ENCODE assay signal across 8 cellular contexts in genomic region chr16:24013733-24014645, GRCh38.
DNase-seq lines count a peak whose midpoint lies in the region; ATAC-seq and TF ChIP-seq lines count a peak whose summit lies in the region.

No MANE protein-coding gene starts in this region.

- peaks cover 3% of the 10 kb centered on the region for H3K36me3 Mint-ChIP-seq in activated CD4-positive, alpha-beta T cell treated with anti-CD3 and anti-CD28 coated beads, Interleukin-2, amount 10 ng/mL, durations not matched to agents 7 days and 5 days (ENCODE audit: low read depth)
- no peaks in the 10 kb centered on the region for H3K36me3 Mint-ChIP-seq in Caco-2 (ENCODE audit: insufficient read depth, unreplicated experiment)

- H3K4me3 Mint-ChIP-seq in activated CD4-positive, alpha-beta T cell treated with anti-CD3 and anti-CD28 coated beads, Interleukin-2, amount 10 ng/mL, durations not matched to agents 7 days and 5 days: peak overlapping the region; percentile 51
- H3K4me3 Mint-ChIP-seq in Caco-2 (ENCODE audit: unreplicated experiment): no peak overlapping the region

- peaks cover 10% of the 10 kb centered on the region; the same call in 1 of the 2 replicates for H3F3A ChIP-seq in Loucy (ENCODE audit: low read depth)

- peak overlapping the region; percentile 63 for H3K4me3 ChIP-seq in Loucy (ENCODE audit: low read length, poor library complexity, severe bottlenecking)
- H3K4me3 ChIP-seq in left lung: no peak overlapping the region
- no peak overlapping the region for H3K4me3 ChIP-seq in Caco-2 (ENCODE audit: low read depth, low read length)
- H3K4me3 ChIP-seq in foreskin fibroblast (ENCODE audit: low read depth in 1 of 2, low read length in 2 of 2): no peak overlapping the region

- no peaks in the 10 kb centered on the region for H4K20me1 ChIP-seq in Loucy (ENCODE audit: insufficient read depth, low read length, poor library complexity, severe bottlenecking)

- CTCF ChIA-PET in activated CD4-positive, alpha-beta T cell treated with anti-CD3 and anti-CD28 coated beads, Interleukin-2, amount 10 ng/mL, durations not matched to agents 7 days and 5 days (lab: Charles Lee): interaction anchor here (1.4 to 2.8 kb wide), 2 partner anchors 152 to 211 kb away, joined by 3 to 12 read pairs; no protein-coding TSS in a partner anchor
- CTCF ChIA-PET in Caco-2 (lab: Charles Lee): no interaction called here

- peak; percentile 71 for DNase-seq in activated CD4-positive, alpha-beta T cell treated with anti-CD3 and anti-CD28 coated beads, Interleukin-2, amount 10 ng/mL, durations not matched to agents 7 days and 5 days
- DNase-seq in left lung (peak in 1 of 2 donors; percentile 44), Caco-2 (no peak), omental fat pad (ENCODE audit: low spot score) (no peak), foreskin fibroblast (no peak)

- peak overlapping the region; percentile 74 for H3K4me2 ChIP-seq in Loucy (ENCODE audit: low read depth, low read length, poor library complexity, severe bottlenecking)

- peak; percentile 78 for ATAC-seq in GM18499 (IDR thresholded peaks at IDR 0.05; ENCODE audit: insufficient read depth, unreplicated experiment)
- peak; percentile 86 for ATAC-seq in GM21723 (IDR thresholded peaks at IDR 0.05; ENCODE audit: unreplicated experiment)
- peak; percentile 64 for ATAC-seq in left lung
- no peak for ATAC-seq in omental fat pad (ENCODE audit: low FRiP score)

- no peak overlapping the region for H3K27ac ChIP-seq in left lung

- no peaks in the 10 kb centered on the region for H3K27me3 ChIP-seq in Loucy (ENCODE audit: insufficient read depth, low read length, poor library complexity, severe bottlenecking)
- H3K27me3 ChIP-seq in left lung: peaks cover 0 to 3% of the 10 kb centered on the region in 2 donors
- no peaks in the 10 kb centered on the region for H3K27me3 ChIP-seq in Caco-2 (replicated peaks; ENCODE audit: control insufficient read depth, insufficient read depth, low read length)

- POLR2A ChIA-PET in activated CD4-positive, alpha-beta T cell treated with anti-CD3 and anti-CD28 coated beads, Interleukin-2, amount 10 ng/mL, durations not matched to agents 7 days and 5 days (lab: Charles Lee): no interaction called here
- POLR2A ChIA-PET in Caco-2 (lab: Charles Lee): no interaction called here

- H3K9ac ChIP-seq in Loucy (ENCODE audit: low read depth, low read length, poor library complexity, severe bottlenecking): peak overlapping the region; percentile 58

- H3K36me3 ChIP-seq in Loucy (ENCODE audit: insufficient read depth, low read length) (no peaks in the 10 kb centered on the region), left lung (no peaks in the 10 kb centered on the region), Caco-2 (ENCODE audit: control insufficient read depth, insufficient read depth, low read length) (no peaks in the 10 kb centered on the region)

- no peaks in the 10 kb centered on the region for H3K27me3 Mint-ChIP-seq in activated CD4-positive, alpha-beta T cell treated with anti-CD3 and anti-CD28 coated beads, Interleukin-2, amount 10 ng/mL, durations not matched to agents 7 days and 5 days
- peaks cover 6% of the 10 kb centered on the region for H3K27me3 Mint-ChIP-seq in Caco-2 (ENCODE audit: insufficient read depth, unreplicated experiment)

- intact Hi-C loops in left lung (cut with DNase I) (loop anchor here in 1 of 2 donors (5.0 kb wide), 1 partner anchor 212 kb away; no protein-coding TSS in a partner anchor), Caco-2 (cut with micrococcal nuclease; ENCODE audit: unreplicated experiment) (no loop called here)

- TF ChIP-seq CTCF in Loucy (conservative IDR thresholded peaks at IDR 0.05; ENCODE audit: low read length): no peak
- TF ChIP-seq CTCF in left lung (IDR thresholded peaks at IDR 0.05): no peak
- no peak for TF ChIP-seq CTCF in Caco-2 (IDR thresholded peaks at IDR 0.05; ENCODE audit: insufficient read depth in 1 of 2, low read depth in 1 of 2, low read length in 1 of 2, severe bottlenecking in 1 of 2, unreplicated experiment in 1 of 2)
- TF ChIP-seq CTCF in omental fat pad (IDR thresholded peaks at IDR 0.05): no peak
- TF ChIP-seq CTCF in foreskin fibroblast (IDR thresholded peaks at IDR 0.05; ENCODE audit: low read depth, low read length): no peak

- peaks cover 59% of the 10 kb centered on the region for H3K4me1 Mint-ChIP-seq in activated CD4-positive, alpha-beta T cell treated with anti-CD3 and anti-CD28 coated beads, Interleukin-2, amount 10 ng/mL, durations not matched to agents 7 days and 5 days
- no peaks in the 10 kb centered on the region for H3K4me1 Mint-ChIP-seq in Caco-2 (ENCODE audit: low read depth, unreplicated experiment)

- BruUV-seq in Caco-2 (replicated peaks; lab: Mats Ljungman, UMichigan): no TSS peak

- no peaks in the 10 kb centered on the region for H3K9me2 ChIP-seq in Loucy (replicated peaks; ENCODE audit: low read depth, low read length)

- 0 out of 2 replicates have a peak overlapping the region, but pooled peaks have one; percentile 32 for H2AFZ ChIP-seq in Loucy (ENCODE audit: low read length)

- H3K4me1 ChIP-seq in Loucy (ENCODE audit: insufficient read depth, low read length, poor library complexity, severe bottlenecking) (peaks cover 47% of the 10 kb centered on the region), left lung (peaks cover 0 to 22% of the 10 kb centered on the region in 2 donors), Caco-2 (no peaks in the 10 kb centered on the region)

- no peaks in the 10 kb centered on the region for H3K9me3 Mint-ChIP-seq in activated CD4-positive, alpha-beta T cell treated with anti-CD3 and anti-CD28 coated beads, Interleukin-2, amount 10 ng/mL, durations not matched to agents 7 days and 5 days
- H3K9me3 Mint-ChIP-seq in Caco-2 (ENCODE audit: unreplicated experiment): no peaks in the 10 kb centered on the region

- H3K9me3 ChIP-seq in Loucy (ENCODE audit: insufficient read depth, low read depth, low read length) (no peaks in the 10 kb centered on the region), left lung (no peaks in the 10 kb centered on the region), Caco-2 (no peaks in the 10 kb centered on the region)

- peak overlapping the region; percentile 94 for H3K27ac Mint-ChIP-seq in activated CD4-positive, alpha-beta T cell treated with anti-CD3 and anti-CD28 coated beads, Interleukin-2, amount 10 ng/mL, durations not matched to agents 7 days and 5 days
- no peak overlapping the region for H3K27ac Mint-ChIP-seq in Caco-2 (ENCODE audit: unreplicated experiment)

- H3K79me2 ChIP-seq in Loucy (ENCODE audit: insufficient read depth, low read length): peaks cover 13% of the 10 kb centered on the region; the same call in 1 of the 2 replicates
